Comparison of ENCODE assay signal across 1 cellular context in the genomic region with DNA sequence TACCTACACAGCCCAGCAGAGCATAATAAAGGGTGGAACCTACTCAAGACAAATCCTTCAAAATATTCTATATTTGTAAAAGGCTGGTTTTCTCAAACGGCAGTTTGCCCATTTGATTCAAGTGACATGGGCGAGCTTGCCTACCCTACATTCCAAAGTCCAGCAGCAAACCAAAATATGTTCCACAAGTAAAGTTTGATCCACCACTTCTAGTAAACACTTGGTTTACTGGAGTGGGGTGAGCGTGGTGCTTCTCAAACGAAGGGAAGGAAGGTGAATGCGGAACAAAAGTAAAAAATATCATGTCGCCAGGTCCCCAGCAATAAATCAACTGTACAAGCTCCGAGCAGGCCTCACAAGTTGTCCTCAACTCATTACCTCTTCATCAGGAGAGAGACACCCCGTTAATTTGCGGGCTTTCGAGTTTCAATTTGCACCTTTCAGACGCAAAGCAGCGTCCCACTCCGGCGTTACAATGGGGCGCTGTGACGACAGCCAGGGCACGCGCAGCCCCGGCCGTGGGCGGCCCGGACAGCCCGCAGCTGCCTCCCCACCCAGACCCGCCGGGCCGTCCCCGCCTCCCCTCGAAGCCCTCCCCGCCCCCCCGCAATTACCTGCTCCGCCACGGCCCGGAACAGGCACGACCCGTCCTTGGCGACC.
A peak's percentile ranks its signal among the peaks of the same experiment; 100 is the strongest.
TF ChIP-seq lines count a peak whose summit lies in the region.

No MANE protein-coding gene starts in this region.

TF ChIP-seq in HepG2, 621 proteins besides CTCF, POLR2A, EP300 and RAD21 (continued from another document and continues in another):
- TF ChIP-seq, protein P1, sequence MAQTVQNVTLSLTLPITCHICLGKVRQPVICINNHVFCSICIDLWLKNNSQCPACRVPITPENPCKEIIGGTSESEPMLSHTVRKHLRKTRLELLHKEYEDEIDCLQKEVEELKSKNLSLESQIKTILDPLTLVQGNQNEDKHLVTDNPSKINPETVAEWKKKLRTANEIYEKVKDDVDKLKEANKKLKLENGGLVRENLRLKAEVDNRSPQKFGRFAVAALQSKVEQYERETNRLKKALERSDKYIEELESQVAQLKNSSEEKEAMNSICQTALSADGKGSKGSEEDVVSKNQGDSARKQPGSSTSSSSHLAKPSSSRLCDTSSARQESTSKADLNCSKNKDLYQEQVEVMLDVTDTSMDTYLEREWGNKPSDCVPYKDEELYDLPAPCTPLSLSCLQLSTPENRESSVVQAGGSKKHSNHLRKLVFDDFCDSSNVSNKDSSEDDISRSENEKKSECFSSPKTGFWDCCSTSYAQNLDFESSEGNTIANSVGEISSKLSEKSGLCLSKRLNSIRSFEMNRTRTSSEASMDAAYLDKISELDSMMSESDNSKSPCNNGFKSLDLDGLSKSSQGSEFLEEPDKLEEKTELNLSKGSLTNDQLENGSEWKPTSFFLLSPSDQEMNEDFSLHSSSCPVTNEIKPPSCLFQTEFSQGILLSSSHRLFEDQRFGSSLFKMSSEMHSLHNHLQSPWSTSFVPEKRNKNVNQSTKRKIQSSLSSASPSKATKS (CRISPR knock-in tag; IDR thresholded peaks at IDR 0.05), result no peak
- no peak for TF ChIP-seq ZNF777 (CRISPR knock-in tag; IDR thresholded peaks at IDR 0.05)
- TF ChIP-seq ZNF747 (CRISPR knock-in tag; IDR thresholded peaks at IDR 0.05; ENCODE audit: borderline replicate concordance), result no peak
- no peak for TF ChIP-seq ATAD3A (CRISPR knock-in tag; IDR thresholded peaks at IDR 0.05)
- no peak for TF ChIP-seq NFATC3 (CRISPR knock-in tag; IDR thresholded peaks at IDR 0.05)
- no peak for TF ChIP-seq WIZ (CRISPR knock-in tag; IDR thresholded peaks at IDR 0.05)
- TF ChIP-seq, protein P2, sequence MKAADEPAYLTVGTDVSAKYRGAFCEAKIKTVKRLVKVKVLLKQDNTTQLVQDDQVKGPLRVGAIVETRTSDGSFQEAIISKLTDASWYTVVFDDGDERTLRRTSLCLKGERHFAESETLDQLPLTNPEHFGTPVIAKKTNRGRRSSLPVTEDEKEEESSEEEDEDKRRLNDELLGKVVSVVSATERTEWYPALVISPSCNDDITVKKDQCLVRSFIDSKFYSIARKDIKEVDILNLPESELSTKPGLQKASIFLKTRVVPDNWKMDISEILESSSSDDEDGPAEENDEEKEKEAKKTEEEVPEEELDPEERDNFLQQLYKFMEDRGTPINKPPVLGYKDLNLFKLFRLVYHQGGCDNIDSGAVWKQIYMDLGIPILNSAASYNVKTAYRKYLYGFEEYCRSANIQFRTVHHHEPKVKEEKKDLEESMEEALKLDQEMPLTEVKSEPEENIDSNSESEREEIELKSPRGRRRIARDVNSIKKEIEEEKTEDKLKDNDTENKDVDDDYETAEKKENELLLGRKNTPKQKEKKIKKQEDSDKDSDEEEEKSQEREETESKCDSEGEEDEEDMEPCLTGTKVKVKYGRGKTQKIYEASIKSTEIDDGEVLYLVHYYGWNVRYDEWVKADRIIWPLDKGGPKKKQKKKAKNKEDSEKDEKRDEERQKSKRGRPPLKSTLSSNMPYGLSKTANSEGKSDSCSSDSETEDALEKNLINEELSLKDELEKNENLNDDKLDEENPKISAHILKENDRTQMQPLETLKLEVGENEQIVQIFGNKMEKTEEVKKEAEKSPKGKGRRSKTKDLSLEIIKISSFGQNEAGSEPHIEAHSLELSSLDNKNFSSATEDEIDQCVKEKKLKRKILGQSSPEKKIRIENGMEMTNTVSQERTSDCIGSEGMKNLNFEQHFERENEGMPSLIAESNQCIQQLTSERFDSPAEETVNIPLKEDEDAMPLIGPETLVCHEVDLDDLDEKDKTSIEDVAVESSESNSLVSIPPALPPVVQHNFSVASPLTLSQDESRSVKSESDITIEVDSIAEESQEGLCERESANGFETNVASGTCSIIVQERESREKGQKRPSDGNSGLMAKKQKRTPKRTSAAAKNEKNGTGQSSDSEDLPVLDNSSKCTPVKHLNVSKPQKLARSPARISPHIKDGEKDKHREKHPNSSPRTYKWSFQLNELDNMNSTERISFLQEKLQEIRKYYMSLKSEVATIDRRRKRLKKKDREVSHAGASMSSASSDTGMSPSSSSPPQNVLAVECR (CRISPR knock-in tag; IDR thresholded peaks at IDR 0.05; ENCODE audit: borderline replicate concordance), result peak; percentile 52; the same call in 1 of the 2 replicates
- no peak for TF ChIP-seq ZNF121 (CRISPR knock-in tag; IDR thresholded peaks at IDR 0.05)
- peak; percentile 46; the same call in 1 of the 2 replicates for TF ChIP-seq MYC (CRISPR knock-in tag; IDR thresholded peaks at IDR 0.05; ENCODE audit: borderline replicate concordance)
- TF ChIP-seq LCORL (IDR thresholded peaks at IDR 0.05), result no peak
- TF ChIP-seq LCORL (CRISPR knock-in tag; IDR thresholded peaks at IDR 0.05), result no peak
- no peak for TF ChIP-seq ZNF775 (CRISPR knock-in tag; IDR thresholded peaks at IDR 0.05; ENCODE audit: borderline replicate concordance)
- no peak for TF ChIP-seq ZBTB21 (CRISPR knock-in tag; IDR thresholded peaks at IDR 0.05)
- TF ChIP-seq FOXA1 (IDR thresholded peaks at IDR 0.05), result no peak
- TF ChIP-seq FOXA1 (CRISPR knock-in tag; IDR thresholded peaks at IDR 0.05), result no peak
- TF ChIP-seq ATF7 (IDR thresholded peaks at IDR 0.05), result no peak
- no peak for TF ChIP-seq ATF7 (CRISPR knock-in tag; IDR thresholded peaks at IDR 0.05)
- no peak for TF ChIP-seq SALL2 (CRISPR knock-in tag; IDR thresholded peaks at IDR 0.05)
- TF ChIP-seq ZFP37 (CRISPR knock-in tag; IDR thresholded peaks at IDR 0.05; ENCODE audit: borderline replicate concordance), result no peak
- TF ChIP-seq BRD4 (CRISPR knock-in tag; IDR thresholded peaks at IDR 0.05), result no peak
- TF ChIP-seq, protein P3, sequence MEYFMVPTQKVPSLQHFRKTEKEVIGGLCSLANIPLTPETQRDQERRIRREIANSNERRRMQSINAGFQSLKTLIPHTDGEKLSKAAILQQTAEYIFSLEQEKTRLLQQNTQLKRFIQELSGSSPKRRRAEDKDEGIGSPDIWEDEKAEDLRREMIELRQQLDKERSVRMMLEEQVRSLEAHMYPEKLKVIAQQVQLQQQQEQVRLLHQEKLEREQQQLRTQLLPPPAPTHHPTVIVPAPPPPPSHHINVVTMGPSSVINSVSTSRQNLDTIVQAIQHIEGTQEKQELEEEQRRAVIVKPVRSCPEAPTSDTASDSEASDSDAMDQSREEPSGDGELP (IDR thresholded peaks at IDR 0.05; ENCODE audit: borderline replicate concordance, low read depth), result no peak
- TF ChIP-seq REL (CRISPR knock-in tag; conservative IDR thresholded peaks at IDR 0.05), result no peak
- TF ChIP-seq, protein P4, sequence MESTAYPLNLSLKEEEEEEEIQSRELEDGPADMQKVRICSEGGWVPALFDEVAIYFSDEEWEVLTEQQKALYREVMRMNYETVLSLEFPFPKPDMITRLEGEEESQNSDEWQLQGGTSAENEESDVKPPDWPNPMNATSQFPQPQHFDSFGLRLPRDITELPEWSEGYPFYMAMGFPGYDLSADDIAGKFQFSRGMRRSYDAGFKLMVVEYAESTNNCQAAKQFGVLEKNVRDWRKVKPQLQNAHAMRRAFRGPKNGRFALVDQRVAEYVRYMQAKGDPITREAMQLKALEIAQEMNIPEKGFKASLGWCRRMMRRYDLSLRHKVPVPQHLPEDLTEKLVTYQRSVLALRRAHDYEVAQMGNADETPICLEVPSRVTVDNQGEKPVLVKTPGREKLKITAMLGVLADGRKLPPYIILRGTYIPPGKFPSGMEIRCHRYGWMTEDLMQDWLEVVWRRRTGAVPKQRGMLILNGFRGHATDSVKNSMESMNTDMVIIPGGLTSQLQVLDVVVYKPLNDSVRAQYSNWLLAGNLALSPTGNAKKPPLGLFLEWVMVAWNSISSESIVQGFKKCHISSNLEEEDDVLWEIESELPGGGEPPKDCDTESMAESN (CRISPR knock-in tag; conservative IDR thresholded peaks at IDR 0.05), result no peak
- no peak for TF ChIP-seq ZNF772 (CRISPR knock-in tag; IDR thresholded peaks at IDR 0.05)
- TF ChIP-seq, protein P5, sequence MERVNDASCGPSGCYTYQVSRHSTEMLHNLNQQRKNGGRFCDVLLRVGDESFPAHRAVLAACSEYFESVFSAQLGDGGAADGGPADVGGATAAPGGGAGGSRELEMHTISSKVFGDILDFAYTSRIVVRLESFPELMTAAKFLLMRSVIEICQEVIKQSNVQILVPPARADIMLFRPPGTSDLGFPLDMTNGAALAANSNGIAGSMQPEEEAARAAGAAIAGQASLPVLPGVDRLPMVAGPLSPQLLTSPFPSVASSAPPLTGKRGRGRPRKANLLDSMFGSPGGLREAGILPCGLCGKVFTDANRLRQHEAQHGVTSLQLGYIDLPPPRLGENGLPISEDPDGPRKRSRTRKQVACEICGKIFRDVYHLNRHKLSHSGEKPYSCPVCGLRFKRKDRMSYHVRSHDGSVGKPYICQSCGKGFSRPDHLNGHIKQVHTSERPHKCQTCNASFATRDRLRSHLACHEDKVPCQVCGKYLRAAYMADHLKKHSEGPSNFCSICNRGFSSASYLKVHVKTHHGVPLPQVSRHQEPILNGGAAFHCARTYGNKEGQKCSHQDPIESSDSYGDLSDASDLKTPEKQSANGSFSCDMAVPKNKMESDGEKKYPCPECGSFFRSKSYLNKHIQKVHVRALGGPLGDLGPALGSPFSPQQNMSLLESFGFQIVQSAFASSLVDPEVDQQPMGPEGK (CRISPR knock-in tag; IDR thresholded peaks at IDR 0.05), result peak; percentile 81
- TF ChIP-seq GTF2F1 (IDR thresholded peaks at IDR 0.05; ENCODE audit: low read length), result no peak
- TF ChIP-seq ZNF850 (CRISPR knock-in tag; conservative IDR thresholded peaks at IDR 0.05), result no peak
- TF ChIP-seq, protein P6, sequence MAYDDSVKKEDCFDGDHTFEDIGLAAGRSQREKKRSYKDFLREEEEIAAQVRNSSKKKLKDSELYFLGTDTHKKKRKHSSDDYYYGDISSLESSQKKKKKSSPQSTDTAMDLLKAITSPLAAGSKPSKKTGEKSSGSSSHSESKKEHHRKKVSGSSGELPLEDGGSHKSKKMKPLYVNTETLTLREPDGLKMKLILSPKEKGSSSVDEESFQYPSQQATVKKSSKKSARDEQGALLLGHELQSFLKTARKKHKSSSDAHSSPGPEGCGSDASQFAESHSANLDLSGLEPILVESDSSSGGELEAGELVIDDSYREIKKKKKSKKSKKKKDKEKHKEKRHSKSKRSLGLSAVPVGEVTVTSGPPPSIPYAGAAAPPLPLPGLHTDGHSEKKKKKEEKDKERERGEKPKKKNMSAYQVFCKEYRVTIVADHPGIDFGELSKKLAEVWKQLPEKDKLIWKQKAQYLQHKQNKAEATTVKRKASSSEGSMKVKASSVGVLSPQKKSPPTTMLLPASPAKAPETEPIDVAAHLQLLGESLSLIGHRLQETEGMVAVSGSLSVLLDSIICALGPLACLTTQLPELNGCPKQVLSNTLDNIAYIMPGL (CRISPR knock-in tag; IDR thresholded peaks at IDR 0.05; ENCODE audit: borderline replicate concordance in 1 of 2, low read depth in 1 of 2), result peak in 1 of 2 experiments; percentile 18; a peak in 2 of 4 replicates
- TF ChIP-seq, protein P7, sequence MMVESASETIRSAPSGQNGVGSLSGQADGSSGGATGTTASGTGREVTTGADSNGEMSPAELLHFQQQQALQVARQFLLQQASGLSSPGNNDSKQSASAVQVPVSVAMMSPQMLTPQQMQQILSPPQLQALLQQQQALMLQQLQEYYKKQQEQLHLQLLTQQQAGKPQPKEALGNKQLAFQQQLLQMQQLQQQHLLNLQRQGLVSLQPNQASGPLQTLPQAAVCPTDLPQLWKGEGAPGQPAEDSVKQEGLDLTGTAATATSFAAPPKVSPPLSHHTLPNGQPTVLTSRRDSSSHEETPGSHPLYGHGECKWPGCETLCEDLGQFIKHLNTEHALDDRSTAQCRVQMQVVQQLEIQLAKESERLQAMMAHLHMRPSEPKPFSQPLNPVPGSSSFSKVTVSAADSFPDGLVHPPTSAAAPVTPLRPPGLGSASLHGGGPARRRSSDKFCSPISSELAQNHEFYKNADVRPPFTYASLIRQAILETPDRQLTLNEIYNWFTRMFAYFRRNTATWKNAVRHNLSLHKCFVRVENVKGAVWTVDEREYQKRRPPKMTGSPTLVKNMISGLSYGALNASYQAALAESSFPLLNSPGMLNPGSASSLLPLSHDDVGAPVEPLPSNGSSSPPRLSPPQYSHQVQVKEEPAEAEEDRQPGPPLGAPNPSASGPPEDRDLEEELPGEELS (CRISPR knock-in tag; IDR thresholded peaks at IDR 0.05), result peak; percentile 26; the same call in 1 of the 2 replicates
- TF ChIP-seq, protein P8, sequence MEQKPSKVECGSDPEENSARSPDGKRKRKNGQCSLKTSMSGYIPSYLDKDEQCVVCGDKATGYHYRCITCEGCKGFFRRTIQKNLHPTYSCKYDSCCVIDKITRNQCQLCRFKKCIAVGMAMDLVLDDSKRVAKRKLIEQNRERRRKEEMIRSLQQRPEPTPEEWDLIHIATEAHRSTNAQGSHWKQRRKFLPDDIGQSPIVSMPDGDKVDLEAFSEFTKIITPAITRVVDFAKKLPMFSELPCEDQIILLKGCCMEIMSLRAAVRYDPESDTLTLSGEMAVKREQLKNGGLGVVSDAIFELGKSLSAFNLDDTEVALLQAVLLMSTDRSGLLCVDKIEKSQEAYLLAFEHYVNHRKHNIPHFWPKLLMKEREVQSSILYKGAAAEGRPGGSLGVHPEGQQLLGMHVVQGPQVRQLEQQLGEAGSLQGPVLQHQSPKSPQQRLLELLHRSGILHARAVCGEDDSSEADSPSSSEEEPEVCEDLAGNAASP (CRISPR knock-in tag; IDR thresholded peaks at IDR 0.05; ENCODE audit: borderline replicate concordance), result 0 out of 2 replicates have a peak, but pooled peaks have one; percentile 12
- TF ChIP-seq FOXJ3 (CRISPR knock-in tag; IDR thresholded peaks at IDR 0.05; ENCODE audit: borderline replicate concordance), result no peak
- 0 out of 2 replicates have a peak, but pooled peaks have one; percentile 39 for TF ChIP-seq NFKB2 (CRISPR knock-in tag; IDR thresholded peaks at IDR 0.05; ENCODE audit: borderline replicate concordance)
- TF ChIP-seq, protein P9, sequence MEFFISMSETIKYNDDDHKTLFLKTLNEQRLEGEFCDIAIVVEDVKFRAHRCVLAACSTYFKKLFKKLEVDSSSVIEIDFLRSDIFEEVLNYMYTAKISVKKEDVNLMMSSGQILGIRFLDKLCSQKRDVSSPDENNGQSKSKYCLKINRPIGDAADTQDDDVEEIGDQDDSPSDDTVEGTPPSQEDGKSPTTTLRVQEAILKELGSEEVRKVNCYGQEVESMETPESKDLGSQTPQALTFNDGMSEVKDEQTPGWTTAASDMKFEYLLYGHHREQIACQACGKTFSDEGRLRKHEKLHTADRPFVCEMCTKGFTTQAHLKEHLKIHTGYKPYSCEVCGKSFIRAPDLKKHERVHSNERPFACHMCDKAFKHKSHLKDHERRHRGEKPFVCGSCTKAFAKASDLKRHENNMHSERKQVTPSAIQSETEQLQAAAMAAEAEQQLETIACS (CRISPR knock-in tag; IDR thresholded peaks at IDR 0.05), result peak; percentile 58; the same call in 1 of the 2 replicates
- no peak for TF ChIP-seq REXO4 (CRISPR knock-in tag; IDR thresholded peaks at IDR 0.05; ENCODE audit: borderline replicate concordance)
- TF ChIP-seq PRMT3 (CRISPR knock-in tag; IDR thresholded peaks at IDR 0.05; ENCODE audit: borderline replicate concordance, low read depth), result no peak
- TF ChIP-seq ZSCAN21 (CRISPR knock-in tag; IDR thresholded peaks at IDR 0.05; ENCODE audit: borderline replicate concordance), result no peak
- TF ChIP-seq ZSCAN31 (CRISPR knock-in tag; IDR thresholded peaks at IDR 0.05; ENCODE audit: low read depth), result no peak
